Comparison of ENCODE assay signal across 8 cellular contexts in genomic region chr15:65516997-65517865, GRCh38. TPM values are rescaled to one million over a fixed set of nuclear protein-coding genes. Genes with fewer than 3 reads are reported as not detected.
DNase-seq lines count a peak whose midpoint lies in the region; ATAC-seq and TF ChIP-seq lines count a peak whose summit lies in the region.

Gene DPP8 (minus strand): TSS chr15:65517689. CDS start chr15:65512553, 5,136 bp downstream.

- intact Hi-C loops in activated B cell treated with CpG ODN at 0.5 μM for 24 hours (cut with micrococcal nuclease): loop anchor here (1.0 kb wide), 3 partner anchors 94 to 988 kb away; partner anchors contain the start of genes CLPX, INTS14 and ZWILCH

- H3K4me1 Mint-ChIP-seq in activated B cell treated with CpG ODN at 0.5 μM for 24 hours: peaks cover 37% of the 10 kb centered on the region

- CTCF ChIA-PET in activated B cell treated with CpG ODN at 0.5 μM for 24 hours (lab: Charles Lee): interaction anchor here (0.6 to 1.3 kb wide), 5 partner anchors 12 to 1479 kb away, joined by 3 to 10 read pairs (median 3); partner anchors contain the start of genes HACD3 and INTS14

- no peaks in the 10 kb centered on the region for H3K27me3 Mint-ChIP-seq in activated B cell treated with CpG ODN at 0.5 μM for 24 hours

- peak; percentile 95 for ATAC-seq in GM18907 (IDR thresholded peaks at IDR 0.05; ENCODE audit: unreplicated experiment)
- ATAC-seq in HG03175 (IDR thresholded peaks at IDR 0.05; ENCODE audit: unreplicated experiment): peak; percentile 92
- ATAC-seq in activated B cell treated with CpG ODN at 0.5 μM for 24 hours (ENCODE audit: low read depth): peak; percentile 94

- no peak for TF ChIP-seq CTCF in activated B cell treated with CpG ODN at 0.5 μM for 24 hours (IDR thresholded peaks at IDR 0.05)

- POLR2A ChIA-PET in activated B cell treated with CpG ODN at 0.5 μM for 24 hours (lab: Charles Lee): interaction anchor here (0.6 to 2.1 kb wide), 26 partner anchors 9 to 1419 kb away, joined by 3 to 19 read pairs (median 4); partner anchors contain the start of genes CLPX, INTS14, RAB11A and RNU5B-1

- peak within 1 kb of the TSS; percentile 96 for H3K4me3 Mint-ChIP-seq in activated B cell treated with CpG ODN at 0.5 μM for 24 hours

- peak within 1 kb of the TSS; percentile 89 for H3K27ac Mint-ChIP-seq in activated B cell treated with CpG ODN at 0.5 μM for 24 hours

- peaks cover 37% of the 10 kb centered on the region for H3K36me3 Mint-ChIP-seq in activated B cell treated with CpG ODN at 0.5 μM for 24 hours (ENCODE audit: low read depth)

- H3K9me3 Mint-ChIP-seq in activated B cell treated with CpG ODN at 0.5 μM for 24 hours: no peaks in the 10 kb centered on the region

- DNase-seq in AG08396 (ENCODE audit: low spot score): peak; percentile 94
- peak; percentile 95 for DNase-seq in NCI-H226
- DNase-seq in activated B cell treated with CpG ODN at 0.5 μM for 24 hours: peak; percentile 91
- peak; percentile 90 for DNase-seq in central memory CD4-positive, alpha-beta T cell
- peak; percentile 95 for DNase-seq in iris pigment epithelial cell (ENCODE audit: low read depth)
- DNase-seq in stimulated activated CD4-positive, alpha-beta T cell treated with anti-CD3 and anti-CD28 coated beads, Interleukin-12 subunit alpha, Interleukin-12 subunit beta, amount 100 ng/mL, for 4 hours: peak; percentile 92

RNA-seq across cellular contexts. Expression of gene DPP8, which starts in this region (rescaled TPM):
- total RNA-seq in activated B cell treated with CpG ODN at 0.5 μM for 24 hours: 43.0 and 52.2 TPM in 2 replicates

Comparison
In these comparisons a context has a peak if more than half of its experiments do, and no peak if none do; other contexts are left out.
1. Peak in every context shown above with its lines: DNase-seq and ATAC-seq.